20 cellular contexts compared by ENCODE assay signal in the genomic region with DNA sequence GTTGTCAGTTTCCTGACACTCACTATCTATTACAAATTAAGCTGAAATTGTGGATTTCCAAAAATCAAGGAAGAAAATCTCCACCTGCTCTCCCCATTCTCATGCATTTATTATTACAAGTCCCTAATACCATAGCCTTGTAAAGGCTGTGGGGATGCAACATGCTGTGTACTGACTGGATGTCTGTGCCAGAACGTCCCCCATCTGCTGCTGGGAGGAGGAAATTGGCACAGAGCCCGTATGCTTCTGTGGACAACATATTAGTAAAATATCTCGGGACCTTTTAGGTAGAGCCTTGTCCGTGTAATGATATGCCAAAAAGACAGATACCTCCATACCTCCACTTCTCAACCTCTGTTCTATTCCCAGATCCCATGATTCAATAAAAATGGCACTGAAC.
DNase-seq lines count a peak whose midpoint lies in the region; TF ChIP-seq lines count a peak whose summit lies in the region.
"Had no signal": no experiment of that assay in that cellular context is flagged by ENCODE, and none has a peak within 500 bp of the region (broad histone marks: within the 10 kb centered on the region; RNA-seq: fewer than 3 reads in every experiment).

No MANE protein-coding gene starts in this region.

- H4K20me1 ChIP-seq in BLaER1 treated with 17β-estradiol and CSF1 and Interleukin-3, amounts not matched to agents 10 nM and 100 nM: peaks cover 0 to 9% (median 0%) of the 10 kb centered on the region in 11 experiments; a peak in 1 of 22 replicates

- H3K36me3 ChIP-seq in BLaER1 treated with 17β-estradiol and CSF1 and Interleukin-3, amounts not matched to agents 10 nM and 100 nM: no peaks in the 10 kb centered on the region
- H3K36me3 ChIP-seq: adrenal gland, transverse colon had no signal

- H3K4me3 ChIP-seq in BLaER1 treated with 17β-estradiol and CSF1 and Interleukin-3, amounts not matched to agents 10 nM and 100 nM: no peak overlapping the region
- no peak overlapping the region for H3K4me3 ChIP-seq in choroid plexus epithelial cell (ENCODE audit: low read depth, low read length)
- H3K4me3 ChIP-seq: adrenal gland, transverse colon had no signal

- peaks cover 0 to 14% (median 7%) of the 10 kb centered on the region in 11 experiments; a peak in 16 of 22 replicates for H3K9me3 ChIP-seq in BLaER1 treated with 17β-estradiol and CSF1 and Interleukin-3, amounts not matched to agents 10 nM and 100 nM (replicated peaks in 1 of 11)
- H3K9me3 ChIP-seq: adrenal gland, transverse colon had no signal

- peaks cover 0 to 6% (median 0%) of the 10 kb centered on the region in 11 experiments; a peak in 1 of 22 replicates for H3K27me3 ChIP-seq in BLaER1 treated with 17β-estradiol and CSF1 and Interleukin-3, amounts not matched to agents 10 nM and 100 nM
- H3K27me3 ChIP-seq: adrenal gland, transverse colon had no signal

- peak; percentile 91 for DNase-seq in DMS 273 (lab: John Stamatoyannopoulos, UW; ENCODE audit: unreplicated experiment)
- peak; percentile 48 for DNase-seq in NCI-H345 treated with DMSO at 0.1 percent for 48 hours (lab: John Stamatoyannopoulos, UW; ENCODE audit: unreplicated experiment)
- DNase-seq in choroid plexus epithelial cell (ENCODE audit: low read depth): peak; percentile 58
- no peak for DNase-seq in activated gamma-delta T cell treated with Interleukin-2 at 50 U/mL for 16 hours
- DNase-seq in NCI-H128 (lab: John Stamatoyannopoulos, UW; ENCODE audit: unreplicated experiment): no peak
- no peak for DNase-seq in NCI-H510A (lab: John Stamatoyannopoulos, UW)
- DNase-seq: activated B cell treated with CpG ODN at 0.5 μM for 24 hours; activated CD4-positive, alpha-beta memory T cell treated with anti-CD3 and anti-CD28 coated beads for 36 hours; activated gamma-delta T cell; activated T-cell treated with anti-CD3 and anti-CD28 coated beads for 4 hours; adrenal gland; dermis blood vessel endothelial cell; kidney glomerular epithelial cell; NCI-H1417 treated with DMSO at 0.1 percent for 48 hours; NCI-H226; nucleus accumbens; stimulated activated CD4-positive, alpha-beta T cell treated with anti-CD3 and anti-CD28 coated beads, Interleukin-12 subunit alpha, Interleukin-12 subunit beta, amount 100 ng/mL, for 4 hours; T1000; transverse colon had no signal

- no peak overlapping the region for H3K9ac ChIP-seq in BLaER1 treated with 17β-estradiol and CSF1 and Interleukin-3, amounts not matched to agents 10 nM and 100 nM

- peaks cover 0 to 69% (median 48%) of the 10 kb centered on the region in 10 experiments; a peak in 17 of 20 replicates for H3K4me1 ChIP-seq in BLaER1 treated with 17β-estradiol and CSF1 and Interleukin-3, amounts not matched to agents 10 nM and 100 nM

- no peak for TF ChIP-seq CTCF in choroid plexus epithelial cell (conservative IDR thresholded peaks at IDR 0.05; ENCODE audit: low read depth, low read length)

- no peak overlapping the region for H3K27ac ChIP-seq in BLaER1 treated with 17β-estradiol and CSF1 and Interleukin-3, amounts not matched to agents 10 nM and 100 nM
- H3K27ac ChIP-seq: adrenal gland, transverse colon had no signal

- H3K4me2 ChIP-seq in BLaER1 treated with 17β-estradiol and CSF1 and Interleukin-3, amounts not matched to agents 10 nM and 100 nM: peak overlapping the region in 9 of 11 experiments; percentile 27 to 77 (median 66); a peak in 17 of 22 replicates

Comparison
In these comparisons a context has a peak if more than half of its experiments do, and no peak if none do; other contexts are left out.
1. DNase-seq: peak in DMS 273 (single experiment), NCI-H345 treated with DMSO at 0.1 percent for 48 hours (single experiment) and choroid plexus epithelial cell (single experiment); none in activated gamma-delta T cell treated with Interleukin-2 at 50 U/mL for 16 hours (single experiment), NCI-H128 (single experiment) and NCI-H510A (single experiment).